13 cellular contexts compared by ENCODE assay signal in genomic region chr9:133711428-133712220, GRCh38. TPM values are rescaled to one million over a fixed set of nuclear protein-coding genes. Genes with fewer than 3 reads are reported as not detected.
A peak's percentile ranks its signal among the peaks of the same experiment; 100 is the strongest.
DNase-seq lines count a peak whose midpoint lies in the region; ATAC-seq and TF ChIP-seq lines count a peak whose summit lies in the region.
"Had no signal": no experiment of that assay in that cellular context is flagged by ENCODE, and none has a peak within 500 bp of the region (broad histone marks: within the 10 kb centered on the region; RNA-seq: fewer than 3 reads in every experiment).

No MANE protein-coding gene starts in this region.

- H3K9me3 ChIP-seq in SJCRH30 (replicated peaks): no peaks in the 10 kb centered on the region

- H3K4me3 Mint-ChIP-seq in CD14-positive monocyte (no peak overlapping the region), mesothelial cell of epicardium (no peak overlapping the region)
- H3K4me3 Mint-ChIP-seq in natural killer cell treated with Interleukin-12 subunit alpha and Interleukin-12 subunit beta and Interleukin-15 and Interleukin-18, amount 100 ng/mL, for 72 hours: no peak overlapping the region
- H3K4me3 Mint-ChIP-seq in activated CD4-positive, alpha-beta T cell treated with anti-CD3 and anti-CD28 coated beads, Interleukin-2, amount 10 ng/mL, durations not matched to agents 24 days and 14 days: no peak overlapping the region
- H3K4me3 Mint-ChIP-seq: activated CD4-positive, alpha-beta memory T cell treated with anti-CD3 and anti-CD28 coated beads, Interleukin-2, amount 10 ng/mL, durations not matched to agents 7 days and 5 days; activated naive CD8-positive, alpha-beta T cell had no signal

- H3K27me3 ChIP-seq in SJCRH30: no peaks in the 10 kb centered on the region

- H3K27ac Mint-ChIP-seq in CD14-positive monocyte (no peak overlapping the region), mesothelial cell of epicardium (peak overlapping the region; percentile 82)
- H3K27ac Mint-ChIP-seq in natural killer cell treated with Interleukin-12 subunit alpha and Interleukin-12 subunit beta and Interleukin-15 and Interleukin-18, amount 100 ng/mL, for 72 hours: no peak overlapping the region
- no peak overlapping the region for H3K27ac Mint-ChIP-seq in activated CD4-positive, alpha-beta T cell treated with anti-CD3 and anti-CD28 coated beads, Interleukin-2, amount 10 ng/mL, durations not matched to agents 24 days and 14 days
- H3K27ac Mint-ChIP-seq: activated CD4-positive, alpha-beta memory T cell treated with anti-CD3 and anti-CD28 coated beads, Interleukin-2, amount 10 ng/mL, durations not matched to agents 7 days and 5 days; activated naive CD8-positive, alpha-beta T cell; naive B cell had no signal

- intact Hi-C loops in CD14-positive monocyte (cut with micrococcal nuclease): no loop called here
- intact Hi-C loops in activated CD4-positive, alpha-beta T cell treated with anti-CD3 and anti-CD28 coated beads, Interleukin-2, amount 10 ng/mL, durations not matched to agents 24 days and 14 days (cut with micrococcal nuclease): no loop called here

- peaks cover 1% of the 10 kb centered on the region for H3K4me1 Mint-ChIP-seq in CD14-positive monocyte
- peaks cover 47% of the 10 kb centered on the region for H3K4me1 Mint-ChIP-seq in mesothelial cell of epicardium
- H3K4me1 Mint-ChIP-seq in natural killer cell treated with Interleukin-12 subunit alpha and Interleukin-12 subunit beta and Interleukin-15 and Interleukin-18, amount 100 ng/mL, for 72 hours (ENCODE audit: low read depth in 2 of 2): no peaks in the 10 kb centered on the region
- peaks cover 7% of the 10 kb centered on the region for H3K4me1 Mint-ChIP-seq in activated CD4-positive, alpha-beta T cell treated with anti-CD3 and anti-CD28 coated beads, Interleukin-2, amount 10 ng/mL, durations not matched to agents 24 days and 14 days
- H3K4me1 Mint-ChIP-seq: activated CD4-positive, alpha-beta memory T cell treated with anti-CD3 and anti-CD28 coated beads, Interleukin-2, amount 10 ng/mL, durations not matched to agents 7 days and 5 days had no signal

- H3K27me3 Mint-ChIP-seq in CD14-positive monocyte (ENCODE audit: low read depth in 3 of 3) (peaks cover 1 to 6% (median 2%) of the 10 kb centered on the region in 3 donors), mesothelial cell of epicardium (ENCODE audit: low read depth) (no peaks in the 10 kb centered on the region)
- no peaks in the 10 kb centered on the region for H3K27me3 Mint-ChIP-seq in natural killer cell treated with Interleukin-12 subunit alpha and Interleukin-12 subunit beta and Interleukin-15 and Interleukin-18, amount 100 ng/mL, for 72 hours
- H3K27me3 Mint-ChIP-seq in activated CD4-positive, alpha-beta T cell treated with anti-CD3 and anti-CD28 coated beads, Interleukin-2, amount 10 ng/mL, durations not matched to agents 24 days and 14 days: peaks cover 2% of the 10 kb centered on the region
- H3K27me3 Mint-ChIP-seq: activated CD4-positive, alpha-beta memory T cell treated with anti-CD3 and anti-CD28 coated beads, Interleukin-2, amount 10 ng/mL, durations not matched to agents 7 days and 5 days; activated naive CD8-positive, alpha-beta T cell had no signal

- H3K27ac ChIP-seq in SJCRH30: peak overlapping the region; percentile 92

- peaks cover 78% of the 10 kb centered on the region for H3K4me1 ChIP-seq in SJCRH30

- no peaks in the 10 kb centered on the region for H3K36me3 ChIP-seq in SJCRH30

- no peak for ATAC-seq in HG03342 (IDR thresholded peaks at IDR 0.05; ENCODE audit: unreplicated experiment)
- ATAC-seq in natural killer cell treated with Interleukin-12 subunit alpha and Interleukin-12 subunit beta and Interleukin-15 and Interleukin-18, amount 100 ng/mL, for 72 hours: no peak
- no peak for ATAC-seq in GM21367 (IDR thresholded peaks at IDR 0.05; ENCODE audit: unreplicated experiment)

- no peaks in the 10 kb centered on the region for H3K9me3 Mint-ChIP-seq in CD14-positive monocyte
- H3K9me3 Mint-ChIP-seq in mesothelial cell of epicardium: no peaks in the 10 kb centered on the region
- no peaks in the 10 kb centered on the region for H3K9me3 Mint-ChIP-seq in natural killer cell treated with Interleukin-12 subunit alpha and Interleukin-12 subunit beta and Interleukin-15 and Interleukin-18, amount 100 ng/mL, for 72 hours
- H3K9me3 Mint-ChIP-seq in activated CD4-positive, alpha-beta T cell treated with anti-CD3 and anti-CD28 coated beads, Interleukin-2, amount 10 ng/mL, durations not matched to agents 24 days and 14 days: no peaks in the 10 kb centered on the region
- H3K9me3 Mint-ChIP-seq: activated CD4-positive, alpha-beta memory T cell treated with anti-CD3 and anti-CD28 coated beads, Interleukin-2, amount 10 ng/mL, durations not matched to agents 7 days and 5 days; naive B cell had no signal

- no peak for TF ChIP-seq CTCF in CD14-positive monocyte (IDR thresholded peaks at IDR 0.05)
- no peak for TF ChIP-seq CTCF in fibroblast of mammary gland (conservative IDR thresholded peaks at IDR 0.05; ENCODE audit: control insufficient read depth, insufficient read depth, low read depth, low read length)
- no peak for TF ChIP-seq CTCF in mesothelial cell of epicardium (IDR thresholded peaks at IDR 0.05; ENCODE audit: unreplicated experiment)

- H3K4me3 ChIP-seq in SJCRH30: no peak overlapping the region
- no peak overlapping the region for H3K4me3 ChIP-seq in fibroblast of mammary gland (ENCODE audit: control insufficient read depth, low read depth, low read length)

- H3K36me3 Mint-ChIP-seq in CD14-positive monocyte (no peaks in the 10 kb centered on the region), mesothelial cell of epicardium (no peaks in the 10 kb centered on the region)
- H3K36me3 Mint-ChIP-seq in natural killer cell treated with Interleukin-12 subunit alpha and Interleukin-12 subunit beta and Interleukin-15 and Interleukin-18, amount 100 ng/mL, for 72 hours: no peaks in the 10 kb centered on the region
- H3K36me3 Mint-ChIP-seq in activated CD4-positive, alpha-beta T cell treated with anti-CD3 and anti-CD28 coated beads, Interleukin-2, amount 10 ng/mL, durations not matched to agents 24 days and 14 days (ENCODE audit: low read depth): no peaks in the 10 kb centered on the region
- H3K36me3 Mint-ChIP-seq: activated naive CD8-positive, alpha-beta T cell; naive B cell had no signal

- DNase-seq in CD14-positive monocyte (ENCODE audit: low spot score) (peak; percentile 43), SJCRH30 (peak; percentile 78 to 80), fibroblast of mammary gland (ENCODE audit: low read depth) (peak; percentile 55), mesothelial cell of epicardium (ENCODE audit: low spot score in 2 of 2, unreplicated experiment in 2 of 2) (peak in 1 of 2 experiments; percentile 20)
- DNase-seq in natural killer cell treated with Interleukin-12 subunit alpha and Interleukin-12 subunit beta and Interleukin-15 and Interleukin-18, amount 100 ng/mL, for 72 hours (ENCODE audit: low spot score): no peak
- no peak for DNase-seq in activated CD4-positive, alpha-beta T cell treated with anti-CD3 and anti-CD28 coated beads, Interleukin-2, amount 10 ng/mL, durations not matched to agents 24 days and 14 days
- DNase-seq: activated CD4-positive, alpha-beta memory T cell treated with anti-CD3 and anti-CD28 coated beads, Interleukin-2, amount 10 ng/mL, durations not matched to agents 7 days and 5 days; AML-193; naive B cell; NCI-H146 had no signal

RNA-seq across cellular contexts. Expression of gene SARDH, which starts 26.5 kb away (rescaled TPM):
- polyA plus RNA-seq in CD14-positive monocyte: not detected
- total RNA-seq in SJCRH30 (2014; rRNA removed; shearing (Covaris generic)): 15.7 and 18.5 TPM in 2 replicates
- 11.8 to 13.9 TPM (median 12.9 TPM) in 3 replicates for total RNA-seq in mesothelial cell of epicardium
- under 1 TPM; 0.36 to 0.38 TPM for total RNA-seq in natural killer cell treated with Interleukin-12 subunit alpha and Interleukin-12 subunit beta and Interleukin-15 and Interleukin-18, amount 100 ng/mL, for 72 hours
- total RNA-seq in activated CD4-positive, alpha-beta T cell treated with anti-CD3 and anti-CD28 coated beads, Interleukin-2, amount 10 ng/mL, durations not matched to agents 24 days and 14 days: 0.54 and 0.68 TPM in 2 replicates

Comparison
In these comparisons a context has a peak if more than half of its experiments do, and no peak if none do; other contexts are left out.
1. DNase-seq: peak in CD14-positive monocyte (single experiment), SJCRH30 (2 of 2) and fibroblast of mammary gland (single experiment); none in natural killer cell treated with Interleukin-12 subunit alpha and Interleukin-12 subunit beta and Interleukin-15 and Interleukin-18, amount 100 ng/mL, for 72 hours (single experiment) and activated CD4-positive, alpha-beta T cell treated with anti-CD3 and anti-CD28 coated beads, Interleukin-2, amount 10 ng/mL, durations not matched to agents 24 days and 14 days (single experiment).